ENCODE assay signal across 1 cellular context in genomic region chr19:36821758-36822157, GRCh38.
TF ChIP-seq lines count a peak whose summit lies in the region.

No MANE protein-coding gene starts in this region.

TF ChIP-seq in HEK293, 187 proteins besides CTCF, POLR2A, EP300 and RAD21 (continued from another document):
- TF ChIP-seq GLI2 (tag by site-specific recombination; IDR thresholded peaks at IDR 0.05; ENCODE audit: borderline replicate concordance, low read depth) (no peak), EGR2 (tag by site-specific recombination; IDR thresholded peaks at IDR 0.05; ENCODE audit: low read depth) (no peak), KLF7 (tag by site-specific recombination; IDR thresholded peaks at IDR 0.05; ENCODE audit: borderline replicate concordance) (no peak), ZNF530 (tag by site-specific recombination; IDR thresholded peaks at IDR 0.05; ENCODE audit: low read depth) (peak; percentile 74; the same call in 1 of the 2 replicates), ZNF677 (tag by site-specific recombination; IDR thresholded peaks at IDR 0.05) (no peak), ZIC2 (tag by site-specific recombination; IDR thresholded peaks at IDR 0.05) (no peak), SCRT2 (tag by site-specific recombination; IDR thresholded peaks at IDR 0.05) (peak; percentile 54; the same call in 1 of the 2 replicates), REPIN1 (tag by site-specific recombination; IDR thresholded peaks at IDR 0.05; ENCODE audit: low read depth) (no peak)
- TF ChIP-seq, protein P1, sequence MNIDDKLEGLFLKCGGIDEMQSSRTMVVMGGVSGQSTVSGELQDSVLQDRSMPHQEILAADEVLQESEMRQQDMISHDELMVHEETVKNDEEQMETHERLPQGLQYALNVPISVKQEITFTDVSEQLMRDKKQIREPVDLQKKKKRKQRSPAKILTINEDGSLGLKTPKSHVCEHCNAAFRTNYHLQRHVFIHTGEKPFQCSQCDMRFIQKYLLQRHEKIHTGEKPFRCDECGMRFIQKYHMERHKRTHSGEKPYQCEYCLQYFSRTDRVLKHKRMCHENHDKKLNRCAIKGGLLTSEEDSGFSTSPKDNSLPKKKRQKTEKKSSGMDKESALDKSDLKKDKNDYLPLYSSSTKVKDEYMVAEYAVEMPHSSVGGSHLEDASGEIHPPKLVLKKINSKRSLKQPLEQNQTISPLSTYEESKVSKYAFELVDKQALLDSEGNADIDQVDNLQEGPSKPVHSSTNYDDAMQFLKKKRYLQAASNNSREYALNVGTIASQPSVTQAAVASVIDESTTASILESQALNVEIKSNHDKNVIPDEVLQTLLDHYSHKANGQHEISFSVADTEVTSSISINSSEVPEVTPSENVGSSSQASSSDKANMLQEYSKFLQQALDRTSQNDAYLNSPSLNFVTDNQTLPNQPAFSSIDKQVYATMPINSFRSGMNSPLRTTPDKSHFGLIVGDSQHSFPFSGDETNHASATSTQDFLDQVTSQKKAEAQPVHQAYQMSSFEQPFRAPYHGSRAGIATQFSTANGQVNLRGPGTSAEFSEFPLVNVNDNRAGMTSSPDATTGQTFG (tag by site-specific recombination; IDR thresholded peaks at IDR 0.05; ENCODE audit: borderline replicate concordance) = no peak
